Comparison of ENCODE assay signal across 8 cellular contexts in the genomic region with DNA sequence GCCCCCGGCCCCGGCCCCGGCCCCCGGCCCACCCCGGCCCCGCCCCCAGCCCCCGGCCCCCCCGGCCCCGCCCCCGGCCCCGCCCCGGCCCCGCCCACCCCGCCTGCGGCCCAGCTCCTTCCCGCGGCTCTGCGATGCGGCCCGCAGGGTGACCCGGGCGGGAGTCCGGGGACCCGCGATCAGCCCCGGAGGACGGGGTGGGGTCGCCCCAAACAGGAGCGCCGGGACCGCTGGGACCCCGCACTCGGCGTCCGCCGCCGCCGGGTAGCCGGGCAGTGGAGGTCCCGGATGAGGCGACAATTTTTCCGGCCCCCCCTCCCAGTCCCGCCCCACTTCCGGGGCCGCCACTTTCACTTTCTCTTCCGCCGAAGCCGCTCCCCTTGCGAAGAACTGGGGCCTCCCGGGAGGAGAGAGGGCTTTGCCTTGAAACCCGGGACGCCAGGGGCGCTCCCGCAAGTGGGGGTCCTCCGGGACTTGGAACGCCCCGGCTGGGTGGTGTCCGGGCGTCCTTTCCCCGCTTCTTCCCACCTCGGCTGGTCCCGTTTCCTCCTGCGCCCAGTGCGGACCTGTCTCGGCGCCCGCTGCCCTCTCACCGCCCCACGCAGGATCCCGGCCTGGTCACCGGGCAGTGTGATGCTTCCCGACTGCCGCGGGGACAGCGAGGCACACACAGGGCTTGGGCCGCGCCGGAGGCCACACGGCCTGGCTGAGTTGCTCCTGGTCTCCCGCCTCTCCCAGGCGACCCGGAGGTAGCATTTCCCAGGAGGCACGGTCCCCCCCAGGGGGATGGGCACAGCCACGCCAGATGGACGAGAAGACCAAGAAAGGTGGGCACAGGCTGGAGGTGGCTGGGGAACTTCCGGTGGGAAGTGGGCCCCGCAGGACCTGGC. TPM values are rescaled to one million over a fixed set of nuclear protein-coding genes. Genes with fewer than 3 reads are reported as not detected.
DNase-seq lines count a peak whose midpoint lies in the region; ATAC-seq and TF ChIP-seq lines count a peak whose summit lies in the region.

Gene RBCK1, plus strand, starts transcription at position 347 of the 890 bp plus-strand sequence. Its CDS starts 459 bp downstream, at position 806.

- H3K9ac ChIP-seq in colonic mucosa (ENCODE audit: low read depth in 2 of 2, low read length in 2 of 2), result peak within 1 kb of the TSS; percentile 99 to 100

- H3K4me1 ChIP-seq in colonic mucosa, result peaks cover 6% of the 10 kb centered on the region

- DNase-seq in AML-193 (lab: John Stamatoyannopoulos, UW) (peak; percentile 51 to 62), NCI-H446 treated with DMSO at 0.1 percent for 48 hours (lab: John Stamatoyannopoulos, UW) (peak; percentile 30), colonic mucosa (peak; percentile 91), left kidney (ENCODE audit: low read depth, low spot score) (peak; percentile 93)
- peak; percentile 90 for DNase-seq in activated CD4-positive, alpha-beta T cell treated with anti-CD3 and anti-CD28 coated beads for 48 hours
- peak; percentile 87 for DNase-seq in stimulated activated CD4-positive, alpha-beta T cell treated with anti-CD3 and anti-CD28 coated beads, Interleukin-1b, Interleukin-23, amount 100 ng/mL, for 48 hours

- H3K9me3 ChIP-seq in colonic mucosa, result no peaks in the 10 kb centered on the region

- peak within 1 kb of the TSS; percentile 99 for H3K4me3 ChIP-seq in colonic mucosa

- H3K27me3 ChIP-seq in colonic mucosa, result no peaks in the 10 kb centered on the region

- H3K36me3 ChIP-seq in colonic mucosa, result peaks cover 3% of the 10 kb centered on the region

- peak within 1 kb of the TSS; percentile 96 for H3K27ac ChIP-seq in colonic mucosa

- no peak for TF ChIP-seq CTCF in colonic mucosa (IDR thresholded peaks at IDR 0.05)

- intact Hi-C loops in colonic mucosa (cut with DNase I), result no loop called here

- ATAC-seq in GM19043 (IDR thresholded peaks at IDR 0.05; ENCODE audit: low read depth, unreplicated experiment) (peak; percentile 60), HG03342 (IDR thresholded peaks at IDR 0.05; ENCODE audit: unreplicated experiment) (peak; percentile 68)

RNA-seq across cellular contexts. Expression of gene RBCK1, which starts in this region (rescaled TPM):
- 100 to 1,000 TPM; 134 to 169 TPM for total RNA-seq in colonic mucosa

Comparison
In these comparisons a context has a peak if more than half of its experiments do, and no peak if none do; other contexts are left out.
1. Peak in every context shown above with its lines: DNase-seq, ATAC-seq, H3K4me3 ChIP-seq and H3K27ac ChIP-seq.
2. DNase-seq: peak in every context shown above with its lines; median percentile 93 in left kidney; 91 in colonic mucosa; 90 in activated CD4-positive, alpha-beta T cell treated with anti-CD3 and anti-CD28 coated beads for 48 hours; 87 in stimulated activated CD4-positive, alpha-beta T cell treated with anti-CD3 and anti-CD28 coated beads, Interleukin-1b, Interleukin-23, amount 100 ng/mL, for 48 hours; 56 in AML-193; 30 in NCI-H446 treated with DMSO at 0.1 percent for 48 hours.